Comparison of ENCODE assay signal across 22 cellular contexts in genomic region chr11:28596816-28597215, GRCh38.
DNase-seq lines count a peak whose midpoint lies in the region; ATAC-seq, FAIRE-seq and TF ChIP-seq lines count a peak whose summit lies in the region.
"Had no signal": no experiment of that assay in that cellular context is flagged by ENCODE, and none has a peak within 500 bp of the region (broad histone marks: within the 10 kb centered on the region; RNA-seq: fewer than 3 reads in every experiment).

No MANE protein-coding gene starts in this region.

- no peak overlapping the region for H3K27ac ChIP-seq in astrocyte (ENCODE audit: low read depth, low read length)
- H3K27ac ChIP-seq: A549 had no signal

- DNase-seq in Caco-2 (no peak), astrocyte (ENCODE audit: low read depth) (no peak), iris pigment epithelial cell (ENCODE audit: low read depth) (peak; percentile 29), NOMO-1 (lab: John Stamatoyannopoulos, UW; ENCODE audit: unreplicated experiment in 2 of 2) (no peak), DMS 273 (lab: John Stamatoyannopoulos, UW; ENCODE audit: unreplicated experiment) (no peak)
- no peak for DNase-seq in stimulated activated CD4-positive, alpha-beta T cell treated with anti-CD3 and anti-CD28 coated beads, Interleukin-2, amount 100 ng/mL, for 48 hours
- DNase-seq: 8988T; ACHN; C1 segment of cervical spinal cord; CD4-positive, CD25-positive, alpha-beta regulatory T cell; CD8-positive, alpha-beta T cell; DMS53; DND-41; GOT3; HFFc6 had no signal

- POLR2A ChIA-PET in Caco-2 (lab: Charles Lee), result no interaction called here

- H3K27ac Mint-ChIP-seq in Caco-2 (ENCODE audit: unreplicated experiment) (peak overlapping the region; percentile 35), astrocyte (ENCODE audit: unreplicated experiment) (no peak overlapping the region)
- H3K27ac Mint-ChIP-seq: CD4-positive, CD25-positive, alpha-beta regulatory T cell; CD8-positive, alpha-beta T cell; HFFc6 had no signal

- no peaks in the 10 kb centered on the region for H3K27me3 ChIP-seq in Caco-2 (replicated peaks; ENCODE audit: control insufficient read depth, insufficient read depth, low read length)
- no peaks in the 10 kb centered on the region for H3K27me3 ChIP-seq in astrocyte (ENCODE audit: insufficient read depth, low read length)

- no peak overlapping the region for H3K9ac ChIP-seq in astrocyte (ENCODE audit: low read length)

- H3K4me3 Mint-ChIP-seq in Caco-2 (ENCODE audit: unreplicated experiment) (no peak overlapping the region), astrocyte (ENCODE audit: unreplicated experiment) (no peak overlapping the region)
- H3K4me3 Mint-ChIP-seq: CD4-positive, CD25-positive, alpha-beta regulatory T cell; CD8-positive, alpha-beta T cell; HFFc6 had no signal

- CTCF ChIA-PET in Caco-2 (lab: Charles Lee), result no interaction called here

- H3K9me3 Mint-ChIP-seq in Caco-2 (ENCODE audit: unreplicated experiment) (peaks cover 24% of the 10 kb centered on the region), astrocyte (ENCODE audit: unreplicated experiment) (peaks cover 2% of the 10 kb centered on the region)
- H3K9me3 Mint-ChIP-seq: CD8-positive, alpha-beta T cell had no signal

- H3K4me1 Mint-ChIP-seq in Caco-2 (ENCODE audit: low read depth, unreplicated experiment), result peaks cover 26% of the 10 kb centered on the region
- peaks cover 2% of the 10 kb centered on the region for H3K4me1 Mint-ChIP-seq in astrocyte (ENCODE audit: low read depth, unreplicated experiment)
- H3K4me1 Mint-ChIP-seq: CD4-positive, CD25-positive, alpha-beta regulatory T cell had no signal

- intact Hi-C loops in Caco-2 (cut with micrococcal nuclease; ENCODE audit: unreplicated experiment), result loop anchor here (10.0 kb wide), 1 partner anchor 712 kb away; no protein-coding TSS in a partner anchor

- H3K4me1 ChIP-seq in Caco-2, result peaks cover 60% of the 10 kb centered on the region
- no peaks in the 10 kb centered on the region for H3K4me1 ChIP-seq in astrocyte (ENCODE audit: insufficient read depth, low read length)
- H3K4me1 ChIP-seq: A549, HAP-1 had no signal

- H3K4me2 ChIP-seq in astrocyte (ENCODE audit: low read length), result no peak overlapping the region
- H3K4me2 ChIP-seq: A549 had no signal

- H2AFZ ChIP-seq in astrocyte (ENCODE audit: low read depth, low read length), result no peak overlapping the region

- TF ChIP-seq CTCF in Caco-2 (IDR thresholded peaks at IDR 0.05; ENCODE audit: insufficient read depth in 1 of 2, low read depth in 1 of 2, low read length in 1 of 2, severe bottlenecking in 1 of 2, unreplicated experiment in 1 of 2) (no peak), astrocyte (IDR thresholded peaks at IDR 0.05; ENCODE audit: insufficient read depth, low read depth, low read length) (no peak)

- FAIRE-seq in astrocyte (lab: Jason Lieb, UNC), result peak; percentile 5
- FAIRE-seq: A549, D721Med, G401.6, GM12892, H54 had no signal

- H3K79me2 ChIP-seq in astrocyte (ENCODE audit: insufficient read depth, low read length), result no peaks in the 10 kb centered on the region

- H3K36me3 ChIP-seq in Caco-2 (ENCODE audit: control insufficient read depth, insufficient read depth, low read length) (no peaks in the 10 kb centered on the region), astrocyte (ENCODE audit: insufficient read depth, low read length) (no peaks in the 10 kb centered on the region)
- H3K36me3 ChIP-seq: HAP-1 had no signal

- H3K9me3 ChIP-seq in Caco-2 (peaks cover 13% of the 10 kb centered on the region), astrocyte (ENCODE audit: insufficient read depth, low read depth, low read length) (no peaks in the 10 kb centered on the region)
- H3K9me3 ChIP-seq: HAP-1 had no signal

- no TSS peak for BruUV-seq in Caco-2 (replicated peaks; lab: Mats Ljungman, UMichigan)

- H3K4me3 ChIP-seq in Caco-2 (ENCODE audit: low read depth, low read length) (no peak overlapping the region), astrocyte (ENCODE audit: insufficient read depth, low read depth, low read length) (no peak overlapping the region)
- H3K4me3 ChIP-seq: A549, HAP-1 had no signal

- no peak for ATAC-seq in HG02885 (IDR thresholded peaks at IDR 0.05; ENCODE audit: poor library complexity, unreplicated experiment)
- ATAC-seq: A549; CD8-positive, alpha-beta T cell had no signal

- H3K36me3 Mint-ChIP-seq in Caco-2 (ENCODE audit: insufficient read depth, unreplicated experiment) (peaks cover 4% of the 10 kb centered on the region), astrocyte (ENCODE audit: low read depth, unreplicated experiment) (no peaks in the 10 kb centered on the region)
- H3K36me3 Mint-ChIP-seq: CD4-positive, CD25-positive, alpha-beta regulatory T cell; CD8-positive, alpha-beta T cell had no signal

- H3K27me3 Mint-ChIP-seq in Caco-2 (ENCODE audit: insufficient read depth, unreplicated experiment) (no peaks in the 10 kb centered on the region), astrocyte (ENCODE audit: low read depth, unreplicated experiment) (no peaks in the 10 kb centered on the region)
- H3K27me3 Mint-ChIP-seq: CD4-positive, CD25-positive, alpha-beta regulatory T cell had no signal

- no peaks in the 10 kb centered on the region for H4K20me1 ChIP-seq in astrocyte (ENCODE audit: insufficient read depth, low read length)
